Comparison of ENCODE assay signal across 8 cellular contexts in the genomic region with DNA sequence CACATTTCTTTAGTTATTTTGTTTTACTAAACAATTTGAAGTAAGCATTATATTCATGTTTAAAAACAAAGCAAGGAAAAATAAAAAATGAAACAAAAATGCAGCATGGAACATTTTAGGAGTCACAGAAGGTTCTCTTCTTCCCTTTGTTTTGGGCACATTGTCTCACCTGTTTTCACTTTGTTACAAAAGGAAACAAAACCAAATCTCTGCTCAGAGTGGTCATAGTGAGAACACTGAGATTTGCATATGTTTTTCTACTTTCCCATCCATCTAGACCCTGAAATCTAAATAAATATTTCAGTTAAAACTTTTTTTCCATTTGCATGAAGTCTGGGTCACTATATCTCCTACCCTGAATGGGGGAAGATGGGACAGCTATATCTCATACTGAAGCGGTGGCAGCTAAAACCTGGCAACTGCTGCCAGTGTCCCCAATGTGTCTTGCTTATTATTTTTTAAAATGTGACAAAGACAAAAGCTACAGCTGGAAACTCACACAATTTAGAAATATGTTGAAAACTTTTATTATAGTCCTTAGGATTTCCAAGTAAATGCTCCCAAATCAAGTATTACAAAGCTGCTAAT. TPM values are rescaled to one million over a fixed set of nuclear protein-coding genes. Genes with fewer than 3 reads are reported as not detected.
DNase-seq lines count a peak whose midpoint lies in the region; ATAC-seq and TF ChIP-seq lines count a peak whose summit lies in the region.

No MANE protein-coding gene starts in this region.

- H3K79me2 ChIP-seq in ACC112 (ENCODE audit: control insufficient read depth, insufficient read depth, low read length, unreplicated experiment) = peaks cover 61% of the 10 kb centered on the region

- peaks cover 54% of the 10 kb centered on the region for H3K4me1 Mint-ChIP-seq in activated CD4-positive, alpha-beta memory T cell treated with anti-CD3 and anti-CD28 coated beads, Interleukin-2, amount 10 ng/mL, durations not matched to agents 7 days and 5 days

- ATAC-seq in GM21529 (IDR thresholded peaks at IDR 0.05; ENCODE audit: unreplicated experiment) (peak; percentile 38), left lung (no peak), GM21717 (IDR thresholded peaks at IDR 0.05; ENCODE audit: unreplicated experiment) (no peak)

- TF ChIP-seq CTCF in left lung (IDR thresholded peaks at IDR 0.05) = no peak

- peaks cover 57% of the 10 kb centered on the region for H3K36me3 Mint-ChIP-seq in activated CD4-positive, alpha-beta memory T cell treated with anti-CD3 and anti-CD28 coated beads, Interleukin-2, amount 10 ng/mL, durations not matched to agents 7 days and 5 days (ENCODE audit: low read depth)

- H3K9me3 Mint-ChIP-seq in activated CD4-positive, alpha-beta memory T cell treated with anti-CD3 and anti-CD28 coated beads, Interleukin-2, amount 10 ng/mL, durations not matched to agents 7 days and 5 days = no peaks in the 10 kb centered on the region

- H3K4me3 ChIP-seq in ACC112 (ENCODE audit: low read depth, low read length) = peak overlapping the region; percentile 87
- H3K4me3 ChIP-seq in left lung = peak overlapping the region; percentile 12 to 92

- peak overlapping the region; percentile 52 for H3K4me3 Mint-ChIP-seq in activated CD4-positive, alpha-beta memory T cell treated with anti-CD3 and anti-CD28 coated beads, Interleukin-2, amount 10 ng/mL, durations not matched to agents 7 days and 5 days

- DNase-seq in activated CD4-positive, alpha-beta memory T cell treated with anti-CD3 and anti-CD28 coated beads, Interleukin-2, amount 10 ng/mL, durations not matched to agents 7 days and 5 days = no peak
- no peak for DNase-seq in left lung
- no peak for DNase-seq in AG20443 (ENCODE audit: low spot score)
- DNase-seq in DMS 273 (lab: John Stamatoyannopoulos, UW; ENCODE audit: unreplicated experiment) = no peak
- DNase-seq in RPMI8226 = no peak

- CTCF ChIA-PET in activated CD4-positive, alpha-beta memory T cell treated with anti-CD3 and anti-CD28 coated beads, Interleukin-2, amount 10 ng/mL, durations not matched to agents 7 days and 5 days (lab: Charles Lee) = interaction anchor here (0.8 to 1.5 kb wide), 5 partner anchors 14 to 94 kb away, joined by 3 to 5 read pairs (median 3); no protein-coding TSS in a partner anchor

- POLR2A ChIA-PET in activated CD4-positive, alpha-beta memory T cell treated with anti-CD3 and anti-CD28 coated beads, Interleukin-2, amount 10 ng/mL, durations not matched to agents 7 days and 5 days (lab: Charles Lee) = interaction anchor here (0.9 to 1.0 kb wide), 2 partner anchors 92 to 195 kb away, joined by 3 to 4 read pairs; no protein-coding TSS in a partner anchor

- H3K27ac ChIP-seq in ACC112 (ENCODE audit: low read depth, low read length) (no peak overlapping the region), left lung (no peak overlapping the region)

- H3K9me3 ChIP-seq in left lung = no peaks in the 10 kb centered on the region

- no peak overlapping the region for H2AFZ ChIP-seq in ACC112 (ENCODE audit: low read length, unreplicated experiment)

- H3K27me3 ChIP-seq in ACC112 (ENCODE audit: insufficient read depth, low read length) = no peaks in the 10 kb centered on the region
- no peaks in the 10 kb centered on the region for H3K27me3 ChIP-seq in left lung

- H3K27ac Mint-ChIP-seq in activated CD4-positive, alpha-beta memory T cell treated with anti-CD3 and anti-CD28 coated beads, Interleukin-2, amount 10 ng/mL, durations not matched to agents 7 days and 5 days = no peak overlapping the region

- intact Hi-C loops in left lung (cut with DNase I) = no loop called here

- H3K36me3 ChIP-seq in ACC112 (ENCODE audit: insufficient read depth, low read length) (no peaks in the 10 kb centered on the region), left lung (peaks cover 0 to 5% of the 10 kb centered on the region in 2 donors)

- H3K4me1 ChIP-seq in ACC112 (ENCODE audit: control insufficient read depth, insufficient read depth, low read length, unreplicated experiment) (peaks cover 24% of the 10 kb centered on the region), left lung (peaks cover 37 to 65% of the 10 kb centered on the region in 2 donors)

- peaks cover 2% of the 10 kb centered on the region for H3K27me3 Mint-ChIP-seq in activated CD4-positive, alpha-beta memory T cell treated with anti-CD3 and anti-CD28 coated beads, Interleukin-2, amount 10 ng/mL, durations not matched to agents 7 days and 5 days

RNA-seq across cellular contexts. Expression of a gene that starts 3.5 kb away (rescaled TPM):
- 10 to 100 TPM; 21.9 to 22.7 TPM for total RNA-seq in activated CD4-positive, alpha-beta memory T cell treated with anti-CD3 and anti-CD28 coated beads, Interleukin-2, amount 10 ng/mL, durations not matched to agents 7 days and 5 days
- total RNA-seq in left lung = 10 to 100 TPM; 19.8 to 20.4 TPM

RNA-seq across cellular contexts. Expression of a gene that starts 3.9 kb away (rescaled TPM):
- 10 to 100 TPM; 14.8 to 15.6 TPM for total RNA-seq in activated CD4-positive, alpha-beta memory T cell treated with anti-CD3 and anti-CD28 coated beads, Interleukin-2, amount 10 ng/mL, durations not matched to agents 7 days and 5 days
- total RNA-seq in left lung = 10 to 100 TPM in 1 of 2 donors, 1 to 10 TPM in 1; 9.4 to 14.6 TPM
